Comparison of ENCODE assay signal across 12 cellular contexts in the genomic region with DNA sequence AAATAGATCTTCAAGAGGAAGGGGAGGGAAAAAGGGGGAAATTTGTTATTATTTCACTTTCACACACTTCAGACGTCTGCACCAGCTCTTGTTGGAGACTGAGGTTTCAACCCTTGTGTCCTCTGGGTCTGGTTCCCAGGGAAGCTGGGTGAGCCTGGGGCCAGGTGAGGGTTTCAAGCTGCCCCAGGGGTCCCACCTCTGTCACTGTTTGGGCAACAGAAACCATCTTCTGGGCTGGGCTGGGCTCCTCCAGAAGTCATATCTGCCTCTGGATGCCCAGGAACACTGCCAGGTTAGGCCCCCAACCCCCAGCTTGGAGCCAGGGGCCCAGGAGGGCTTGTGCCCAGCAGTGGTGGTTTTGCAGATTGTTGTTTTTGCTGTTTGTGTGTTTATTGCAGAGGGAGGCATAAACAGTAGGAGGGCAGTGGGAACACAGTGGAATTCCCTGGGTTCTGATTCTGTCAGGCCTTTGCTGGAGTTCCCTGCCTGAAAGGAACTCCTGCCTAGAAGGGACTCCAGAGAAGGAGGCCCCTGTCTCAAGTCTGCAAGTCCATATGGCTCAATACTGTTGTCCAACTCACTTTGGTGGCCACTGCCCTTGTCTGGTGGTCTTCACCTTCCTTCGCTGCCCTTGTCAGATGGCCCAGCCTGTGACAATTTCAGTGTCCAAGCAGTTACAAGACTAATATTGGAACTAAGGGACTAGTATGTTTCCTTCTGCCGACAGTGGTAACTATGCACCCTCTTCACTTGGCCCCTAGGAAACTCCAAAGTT. TPM values are rescaled to one million over a fixed set of nuclear protein-coding genes. Genes with fewer than 3 reads are reported as not detected.
A peak's percentile ranks its signal among the peaks of the same experiment; 100 is the strongest.
DNase-seq lines count a peak whose midpoint lies in the region; ATAC-seq, FAIRE-seq and TF ChIP-seq lines count a peak whose summit lies in the region.
"Had no signal": no experiment of that assay in that cellular context is flagged by ENCODE, and none has a peak within 500 bp of the region (broad histone marks: within the 10 kb centered on the region; RNA-seq: fewer than 3 reads in every experiment).

No MANE protein-coding gene starts in this region.

- TF ChIP-seq POLR2A in H1 (IDR thresholded peaks at IDR 0.05; ENCODE audit: control extremely low read depth in 1 of 2, low read depth in 2 of 2, low read length in 2 of 2) = no peak

- H3K9me2 ChIP-seq in SK-N-SH (no peaks in the 10 kb centered on the region), Loucy (replicated peaks; ENCODE audit: low read depth, low read length) (no peaks in the 10 kb centered on the region), GM23248 (ENCODE audit: insufficient read depth) (no peaks in the 10 kb centered on the region)

- in situ Hi-C loops in GM23248 (cut with MboI) = loop anchor here (25.0 kb wide), 1 partner anchor 544 kb away; a partner anchor contains a TSS

- H3K27ac Mint-ChIP-seq in stimulated activated naive B cell treated with anti-CD40 and anti-IgM and Interleukin-4, amounts not matched to agents 10 μg/mL and 1 μg/mL and 100 μg/mL, for 72 hours = no peak overlapping the region

- no peak overlapping the region for H2BK20ac ChIP-seq in H1 (ENCODE audit: low read length)

- no peak overlapping the region for H3K4me3 ChIP-seq in SK-N-SH (ENCODE audit: low read depth in 2 of 2, low read length in 1 of 2)
- no peak overlapping the region for H3K4me3 ChIP-seq in Loucy (ENCODE audit: low read length, poor library complexity, severe bottlenecking)
- H3K4me3 ChIP-seq in H1 (ENCODE audit: extremely low read depth in 1 of 4, insufficient read depth in 2 of 4, low read depth in 3 of 4, low read length in 4 of 4) = no peak overlapping the region
- no peak overlapping the region for H3K4me3 ChIP-seq in GM23248

- no peak overlapping the region for H2AK5ac ChIP-seq in H1 (ENCODE audit: low read depth, low read length)

- no peaks in the 10 kb centered on the region for H3K79me2 ChIP-seq in SK-N-SH (ENCODE audit: insufficient read depth)
- H3K79me2 ChIP-seq in Loucy (ENCODE audit: insufficient read depth, low read length) = no peaks in the 10 kb centered on the region
- no peaks in the 10 kb centered on the region for H3K79me2 ChIP-seq in H1 (ENCODE audit: control insufficient read depth in 1 of 2, insufficient read depth in 2 of 2, low read length in 2 of 2)
- no peaks in the 10 kb centered on the region for H3K79me2 ChIP-seq in GM23248 (ENCODE audit: insufficient read depth)

- no peak for FAIRE-seq in H1 (lab: Jason Lieb, UNC)
- FAIRE-seq: islet of Langerhans had no signal

- peaks cover 6 to 17% of the 10 kb centered on the region in 2 donors for H3K27me3 Mint-ChIP-seq in stimulated activated naive B cell treated with anti-CD40 and anti-IgM and Interleukin-4, amounts not matched to agents 10 μg/mL and 1 μg/mL and 100 μg/mL, for 72 hours

- no peak overlapping the region for H4K8ac ChIP-seq in H1 (ENCODE audit: extremely low read depth, insufficient read depth, low read length)

- H3K23me2 ChIP-seq in H1 (ENCODE audit: low read depth, low read length) = peaks cover 2% of the 10 kb centered on the region; the same call in 1 of the 2 replicates

- no peaks in the 10 kb centered on the region for H3K79me1 ChIP-seq in H1 (ENCODE audit: low read depth, low read length)

- H4K5ac ChIP-seq in H1 (ENCODE audit: insufficient read length, low read depth, low read length) = no peak overlapping the region

- H3K56ac ChIP-seq in H1 (replicated peaks; ENCODE audit: insufficient read length, low read depth, low read length) = no peak overlapping the region

- H3K27me3 ChIP-seq in SK-N-SH (ENCODE audit: insufficient read depth) = peaks cover 8% of the 10 kb centered on the region; the same call in 1 of the 2 replicates
- H3K27me3 ChIP-seq in Loucy (ENCODE audit: insufficient read depth, low read length, poor library complexity, severe bottlenecking) = no peaks in the 10 kb centered on the region
- H3K27me3 ChIP-seq in H1 (replicated peaks in 1 of 4; ENCODE audit: control insufficient read depth in 3 of 4, extremely low read depth in 1 of 4, insufficient read depth in 3 of 4, low read length in 3 of 4) = no peaks in the 10 kb centered on the region
- H3K27me3 ChIP-seq in GM23248 (replicated peaks; ENCODE audit: insufficient read depth) = no peaks in the 10 kb centered on the region

- ATAC-seq in SK-N-SH treated with all-trans-retinoic acid at 6 μM for 48 hours = no peak
- ATAC-seq in stimulated activated naive B cell treated with anti-CD40 and anti-IgM and Interleukin-4, amounts not matched to agents 10 μg/mL and 1 μg/mL and 100 μg/mL, for 72 hours (replicated peaks) = peak in 1 of 2 donors; percentile 9

- peaks cover 5 to 10% of the 10 kb centered on the region in 2 donors for H3K4me1 Mint-ChIP-seq in stimulated activated naive B cell treated with anti-CD40 and anti-IgM and Interleukin-4, amounts not matched to agents 10 μg/mL and 1 μg/mL and 100 μg/mL, for 72 hours

- peak overlapping the region; percentile 76; the same call in 1 of the 2 replicates for H2BK5ac ChIP-seq in H1 (ENCODE audit: low read depth, low read length)

- peak overlapping the region; percentile 58 to 70; a peak in 3 of 4 replicates for H3K27ac ChIP-seq in SK-N-SH (ENCODE audit: low read depth in 2 of 2, low read length in 1 of 2)
- no peak overlapping the region for H3K27ac ChIP-seq in H1 (ENCODE audit: low read depth, low read length)
- H3K27ac ChIP-seq in GM23248 = no peak overlapping the region

- TF ChIP-seq EP300 in SK-N-SH (IDR thresholded peaks at IDR 0.05; ENCODE audit: borderline replicate concordance in 1 of 2, low read depth in 1 of 2, low read length in 1 of 2) = no peak
- TF ChIP-seq EP300 in H1 (IDR thresholded peaks at IDR 0.05; ENCODE audit: borderline replicate concordance in 1 of 2, low read depth in 2 of 2, low read length in 2 of 2) = no peak

- 0 out of 2 replicates have a peak overlapping the region, but pooled peaks have one; percentile 55 for H2BK12ac ChIP-seq in H1 (ENCODE audit: low read depth, low read length)

- peaks cover 4% of the 10 kb centered on the region; the same call in 1 of the 2 replicates for H4K20me1 ChIP-seq in SK-N-SH (ENCODE audit: insufficient read depth)
- H4K20me1 ChIP-seq in Loucy (ENCODE audit: insufficient read depth, low read length, poor library complexity, severe bottlenecking) = no peaks in the 10 kb centered on the region
- H4K20me1 ChIP-seq in H1 (replicated peaks in 1 of 2; ENCODE audit: control insufficient read depth in 1 of 2, insufficient read depth in 2 of 2, low read length in 2 of 2) = no peaks in the 10 kb centered on the region
- H4K20me1 ChIP-seq in GM23248 (ENCODE audit: insufficient read depth) = no peaks in the 10 kb centered on the region

- H3K4me1 ChIP-seq in SK-N-SH (ENCODE audit: control insufficient read depth in 1 of 2, insufficient read depth in 2 of 2, low read depth in 1 of 2, low read length in 1 of 2) = peaks cover 26 to 30% of the 10 kb centered on the region in 2 experiments; a peak in 3 of 4 replicates
- peaks cover 61% of the 10 kb centered on the region for H3K4me1 ChIP-seq in Loucy (ENCODE audit: insufficient read depth, low read length, poor library complexity, severe bottlenecking)
- H3K4me1 ChIP-seq in H1 (replicated peaks in 1 of 4; ENCODE audit: control insufficient read depth in 3 of 4, insufficient read depth in 4 of 4, low read length in 3 of 4) = peaks cover 0 to 10% (median 3%) of the 10 kb centered on the region in 4 experiments; a peak in 5 of 7 replicates
- peaks cover 32% of the 10 kb centered on the region for H3K4me1 ChIP-seq in GM23248 (ENCODE audit: insufficient read depth)

- POLR2A ChIA-PET in SK-N-SH (lab: Yijun Ruan, JAX) = no interaction called here
- POLR2A ChIA-PET in H1 (lab: Charles Lee; ENCODE audit: partially characterized antibody) = no interaction called here

- H3K9me3 ChIP-seq in SK-N-SH (no peaks in the 10 kb centered on the region), Loucy (ENCODE audit: insufficient read depth, low read depth, low read length) (no peaks in the 10 kb centered on the region), H1 (ENCODE audit: insufficient read depth in 2 of 2, low read depth in 1 of 2, low read length in 1 of 2) (no peaks in the 10 kb centered on the region), GM23248 (ENCODE audit: low read depth) (no peaks in the 10 kb centered on the region)

- H3K18ac ChIP-seq in H1 (ENCODE audit: extremely low read depth, low read length) = no peak overlapping the region

- H3K9ac ChIP-seq in SK-N-SH = no peak overlapping the region
- no peak overlapping the region for H3K9ac ChIP-seq in Loucy (ENCODE audit: low read depth, low read length, poor library complexity, severe bottlenecking)
- H3K9ac ChIP-seq in H1 (replicated peaks in 1 of 4; ENCODE audit: extremely low read depth in 1 of 4, low read depth in 3 of 4, low read length in 3 of 4) = no peak overlapping the region
- H3K9ac ChIP-seq in GM23248 = no peak overlapping the region

- no peak overlapping the region for H4K91ac ChIP-seq in H1 (replicated peaks; ENCODE audit: insufficient read length, low read length)

- no peak for TF ChIP-seq RAD21 in SK-N-SH (IDR thresholded peaks at IDR 0.05; ENCODE audit: low read length)
- no peak for TF ChIP-seq RAD21 in H1 (IDR thresholded peaks at IDR 0.05 in 1 of 2, conservative IDR thresholded peaks at IDR 0.05 in 1 of 2; ENCODE audit: low read depth in 2 of 2, low read length in 2 of 2)

- H3F3A ChIP-seq in SK-N-SH (replicated peaks; ENCODE audit: insufficient read depth) (peaks cover 34% of the 10 kb centered on the region), Loucy (ENCODE audit: low read depth) (no peaks in the 10 kb centered on the region), GM23248 (ENCODE audit: insufficient read depth) (peaks cover 27% of the 10 kb centered on the region)

- H3K4me2 ChIP-seq in SK-N-SH (no peak overlapping the region), Loucy (ENCODE audit: low read depth, low read length, poor library complexity, severe bottlenecking) (peak overlapping the region; percentile 21), H1 (ENCODE audit: insufficient read depth in 1 of 2, low read depth in 2 of 2, low read length in 2 of 2) (no peak overlapping the region), GM23248 (ENCODE audit: unreplicated experiment) (no peak overlapping the region)

- DNase-seq in SK-N-SH (no peak), H1 (ENCODE audit: low read depth in 1 of 2, low spot score in 2 of 2) (no peak), NCI-H345 treated with DMSO at 0.1 percent for 48 hours (lab: John Stamatoyannopoulos, UW; ENCODE audit: unreplicated experiment) (no peak), ureter (ENCODE audit: low spot score) (no peak), GM23248 (no peak)
- DNase-seq in stimulated activated naive B cell treated with anti-CD40 and anti-IgM and Interleukin-4, amounts not matched to agents 10 μg/mL and 1 μg/mL and 100 μg/mL, for 72 hours = no peak
- DNase-seq: NCI-H1092 treated with DMSO at 0.1 percent for 48 hours; stimulated activated CD4-positive, alpha-beta T cell treated with anti-CD3 and anti-CD28 coated beads, Interleukin-12 subunit alpha, Interleukin-12 subunit beta, amount 100 ng/mL, for 4 hours had no signal

- H2BK15ac ChIP-seq in H1 (ENCODE audit: low read length) = no peak overlapping the region

- 78% methylated on average over 3 of the region's 3 CpGs for WGBS in SK-N-SH (ENCODE audit: low lambda C conversion rate)
- 81% methylated on average over 3 of the region's 3 CpGs; no CpG with 5 or more reads in 1 of the 2 experiments for WGBS in H1 (ENCODE audit: extremely low coverage in 1 of 2, insufficient coverage in 1 of 2, insufficient read length in 1 of 2, insufficient replicate concordance in 2 of 2, low coverage in 1 of 2, low lambda C conversion rate in 2 of 2, missing lambda C conversion rate in 1 of 2), 2 experiments
- WGBS in GM23248 (ENCODE audit: low coverage in 1 of 2, low lambda C conversion rate in 2 of 2, missing lambda C conversion rate in 2 of 2), 2 experiments = 93 to 97% methylated on average over 3 of the region's 3 CpGs

- no peaks in the 10 kb centered on the region for H3K9me3 Mint-ChIP-seq in stimulated activated naive B cell treated with anti-CD40 and anti-IgM and Interleukin-4, amounts not matched to agents 10 μg/mL and 1 μg/mL and 100 μg/mL, for 72 hours
- H3K9me3 Mint-ChIP-seq: WTC11 had no signal

- CTCF ChIA-PET in SK-N-SH (lab: Yijun Ruan, JAX) (interaction anchor here (1.1 to 1.4 kb wide), 4 partner anchors 12 to 270 kb away, joined by 3 to 6 read pairs (median 4); no protein-coding TSS in a partner anchor), H1 (lab: Charles Lee; ENCODE audit: partially characterized antibody) (interaction anchor here (0.5 to 4.5 kb wide), 6 partner anchors 15 to 524 kb away, joined by 3 to 20 read pairs (median 3); no protein-coding TSS in a partner anchor)

- no peak overlapping the region for H3K23ac ChIP-seq in H1 (ENCODE audit: insufficient read length)

- H2BK120ac ChIP-seq in H1 (replicated peaks; ENCODE audit: low read depth, low read length) = no peak overlapping the region

- no peak overlapping the region for H3K14ac ChIP-seq in H1 (ENCODE audit: insufficient read length)

- no peak for TF ChIP-seq CTCF in SK-N-SH (IDR thresholded peaks at IDR 0.05)
- no peak for TF ChIP-seq CTCF in Loucy (conservative IDR thresholded peaks at IDR 0.05; ENCODE audit: low read length)
- no peak for TF ChIP-seq CTCF in H1 (IDR thresholded peaks at IDR 0.05; ENCODE audit: control extremely low read depth in 1 of 3, insufficient read depth in 1 of 3, low read depth in 1 of 3, low read length in 3 of 3)

- H3K36me3 Mint-ChIP-seq in stimulated activated naive B cell treated with anti-CD40 and anti-IgM and Interleukin-4, amounts not matched to agents 10 μg/mL and 1 μg/mL and 100 μg/mL, for 72 hours = no peaks in the 10 kb centered on the region
- H3K36me3 Mint-ChIP-seq: WTC11 had no signal

- H2AFZ ChIP-seq in SK-N-SH (ENCODE audit: low read depth) (no peak overlapping the region), Loucy (ENCODE audit: low read length) (no peak overlapping the region), H1 (ENCODE audit: low read length) (no peak overlapping the region), GM23248 (no peak overlapping the region)

- peak overlapping the region; percentile 44 to 57 for H3K4me3 Mint-ChIP-seq in stimulated activated naive B cell treated with anti-CD40 and anti-IgM and Interleukin-4, amounts not matched to agents 10 μg/mL and 1 μg/mL and 100 μg/mL, for 72 hours
- H3K4me3 Mint-ChIP-seq: WTC11 had no signal

- H3K36me3 ChIP-seq in SK-N-SH (replicated peaks in 1 of 2; ENCODE audit: control insufficient read depth in 1 of 2, insufficient read depth in 2 of 2, low read length in 1 of 2) (no peaks in the 10 kb centered on the region), Loucy (ENCODE audit: insufficient read depth, low read length) (no peaks in the 10 kb centered on the region), H1 (ENCODE audit: control insufficient read depth in 2 of 4, insufficient read depth in 4 of 4, low read length in 3 of 4) (no peaks in the 10 kb centered on the region), GM23248 (ENCODE audit: low read depth) (no peaks in the 10 kb centered on the region)

- H3K4ac ChIP-seq in H1 (replicated peaks; ENCODE audit: insufficient read length, low read depth, low read length) = peak overlapping the region; percentile 15

RNA-seq across cellular contexts. Expression of a gene that starts 47.3 kb away (rescaled TPM):
- 8.5 and 9.3 TPM in 2 replicates for polyA plus RNA-seq in SK-N-SH (2012; rRNA removed)
- polyA plus RNA-seq in SK-N-SH (2012; cell fraction: cytosol; rRNA removed) = 8.0 and 9.7 TPM in 2 replicates
- polyA plus RNA-seq in SK-N-SH (2012; cell fraction: nucleus; rRNA removed) = 7.2 and 7.3 TPM in 2 replicates
- total RNA-seq in H1 (2021; fragmentation: NEBNext Ultra II Directional; extraction: Animal tissue kit (Norgen Biotek cat#: 25700)) = 15.6 and 16.8 TPM in 2 replicates
- 7.9 and 11.2 TPM in 2 replicates for polyA plus RNA-seq in H1 (2011; rRNA removed)
- 13.5 TPM for polyA plus RNA-seq in H1 (2011; cell fraction: cytosol; rRNA removed)
- polyA plus RNA-seq in H1 (2011; cell fraction: nucleus; rRNA removed) = 12.7 TPM
- 8.9 to 19.8 TPM (median 16.1 TPM) in 4 replicates for polyA plus RNA-seq in H1 (2012, experiment 1 of 2)
- polyA plus RNA-seq in H1 (2012, experiment 2 of 2) = 4.0 TPM
- polyA plus RNA-seq in H1 (2013, experiment 1 of 2) = 3.0 TPM
- 3.0 TPM for polyA plus RNA-seq in H1 (2013, experiment 2 of 2)
- 11.9 and 16.2 TPM in 2 replicates for polyA minus RNA-seq in H1 (2011; rRNA and poly(A)+ RNA removed)
- polyA minus RNA-seq in H1 (2011; cell fraction: cytosol; rRNA and poly(A)+ RNA removed) = 7.3 TPM
- polyA minus RNA-seq in H1 (2011; cell fraction: nucleus; rRNA and poly(A)+ RNA removed) = 5.5 TPM
- 8.2 TPM for total RNA-seq in ureter
- total RNA-seq in GM23248 (2014; rRNA removed; shearing (Covaris generic)) = 0.38 and 0.76 TPM in 2 replicates
- 0.59 and 0.67 TPM in 2 replicates for polyA plus RNA-seq in GM23248 (2016; fragmentation: Nextera tagmentation; extraction: Ambion mirVana)

Comparison
In these comparisons a context has a peak if more than half of its experiments do, and no peak if none do; other contexts are left out.
1. H3K27ac ChIP-seq: peak in SK-N-SH (2 of 2); none in H1 (single experiment) and GM23248 (single experiment).